8 cellular contexts compared by ENCODE assay signal in the genomic region with DNA sequence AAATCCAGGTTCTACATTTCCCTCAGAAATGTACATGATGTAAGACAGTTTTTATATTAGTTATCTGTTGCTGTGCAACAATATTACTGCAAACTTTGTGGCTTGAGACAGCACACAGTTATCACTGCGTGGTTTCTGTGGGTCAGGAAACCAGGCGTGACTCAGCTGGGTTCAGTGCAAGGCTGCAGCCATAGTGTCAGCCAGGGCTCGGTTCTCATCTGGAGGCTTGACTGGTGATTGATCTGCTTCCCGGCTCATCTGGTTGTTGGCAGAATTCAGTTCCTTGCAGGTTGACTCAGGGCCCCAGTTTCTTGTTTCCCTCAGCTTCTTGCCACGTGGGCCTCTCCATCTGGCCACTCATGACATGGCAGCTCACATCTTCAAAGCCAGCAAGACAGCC.
DNase-seq lines count a peak whose midpoint lies in the region; ATAC-seq and TF ChIP-seq lines count a peak whose summit lies in the region.
"Not testable (repeated sequence)": the region's sequence is repeated elsewhere in the genome, so short reads cannot be mapped to it uniquely, and the experiment has no call there.

No MANE protein-coding gene starts in this region.

- not testable (repeated sequence) for H3K4me1 Mint-ChIP-seq in activated CD4-positive, alpha-beta T cell treated with anti-CD3 and anti-CD28 coated beads for 36 hours; activated T-helper 1 cell treated with anti-CD3 and anti-CD28 coated beads, Interleukin-12 subunit alpha, Interleukin-12 subunit beta, Interleukin-2, Interleukin-4 antibody, amounts not matched to agents 30 ng/mL and 10 ng/mL and 1 ng/mL, durations not matched to agents 14 hours and 24 hours and 36 hours (ENCODE audit: low read depth)
- peaks cover 8 to 20% of the 10 kb centered on the region in 2 donors for H3K4me1 Mint-ChIP-seq in immature natural killer cell

- H3K4me3 Mint-ChIP-seq in activated CD4-positive, alpha-beta T cell treated with anti-CD3 and anti-CD28 coated beads for 36 hours; activated T-helper 1 cell treated with anti-CD3 and anti-CD28 coated beads, Interleukin-12 subunit alpha, Interleukin-12 subunit beta, Interleukin-2, Interleukin-4 antibody, amounts not matched to agents 30 ng/mL and 10 ng/mL and 1 ng/mL, durations not matched to agents 14 hours and 24 hours and 36 hours: not testable (repeated sequence)
- peak overlapping the region in 3 of 5 donors; percentile 33 to 64 (median 57) for H3K4me3 Mint-ChIP-seq in immature natural killer cell

- CTCF ChIA-PET in activated CD4-positive, alpha-beta T cell treated with anti-CD3 and anti-CD28 coated beads for 36 hours (lab: Charles Lee) = not testable (repeated sequence)

- not testable (repeated sequence) for TF ChIP-seq CTCF in GM12865 (IDR thresholded peaks at IDR 0.05; ENCODE audit: insufficient read depth, low read depth, low read length, missing control alignments); cardiac fibroblast (IDR thresholded peaks at IDR 0.05; ENCODE audit: low read depth, low read length)

- POLR2A ChIA-PET in activated CD4-positive, alpha-beta T cell treated with anti-CD3 and anti-CD28 coated beads for 36 hours (lab: Charles Lee) = not testable (repeated sequence)

- intact Hi-C loops in activated CD4-positive, alpha-beta T cell treated with anti-CD3 and anti-CD28 coated beads for 36 hours (cut with DNase I, micrococcal nuclease); activated T-helper 1 cell treated with anti-CD3 and anti-CD28 coated beads, Interleukin-12 subunit alpha, Interleukin-12 subunit beta, Interleukin-2, Interleukin-4 antibody, amounts not matched to agents 30 ng/mL and 10 ng/mL and 1 ng/mL, durations not matched to agents 14 hours and 24 hours and 36 hours (cut with micrococcal nuclease): not testable (repeated sequence)

- not testable (repeated sequence) for H3K36me3 Mint-ChIP-seq in activated CD4-positive, alpha-beta T cell treated with anti-CD3 and anti-CD28 coated beads for 36 hours (ENCODE audit: low read depth); activated T-helper 1 cell treated with anti-CD3 and anti-CD28 coated beads, Interleukin-12 subunit alpha, Interleukin-12 subunit beta, Interleukin-2, Interleukin-4 antibody, amounts not matched to agents 30 ng/mL and 10 ng/mL and 1 ng/mL, durations not matched to agents 14 hours and 24 hours and 36 hours (ENCODE audit: low read depth); immature natural killer cell

- ATAC-seq in activated CD4-positive, alpha-beta T cell treated with anti-CD3 and anti-CD28 coated beads for 36 hours = not testable (repeated sequence)

- DNase-seq in A172 (ENCODE audit: low spot score) (peak; percentile 53), GM12865 (ENCODE audit: low read depth) (peak; percentile 65), MV-4-11 (lab: John Stamatoyannopoulos, UW) (peak; percentile 78), cardiac fibroblast (ENCODE audit: low read depth in 2 of 2) (peak; percentile 69 to 84), immature natural killer cell (peak; percentile 33 to 68 (median 54))
- DNase-seq in activated CD4-positive, alpha-beta T cell treated with anti-CD3 and anti-CD28 coated beads for 36 hours = peak; percentile 69
- DNase-seq in activated T-helper 1 cell treated with anti-CD3 and anti-CD28 coated beads, Interleukin-12 subunit alpha, Interleukin-12 subunit beta, Interleukin-2, Interleukin-4 antibody, amounts not matched to agents 30 ng/mL and 10 ng/mL and 1 ng/mL, durations not matched to agents 14 hours and 24 hours and 36 hours (ENCODE audit: low spot score) = peak; percentile 2
- DNase-seq in stimulated activated CD4-positive, alpha-beta T cell treated with anti-CD3 and anti-CD28 coated beads, Interleukin-4, amount 100 ng/mL, for 1 hour = peak; percentile 14

- not testable (repeated sequence) for H3K27ac Mint-ChIP-seq in activated CD4-positive, alpha-beta T cell treated with anti-CD3 and anti-CD28 coated beads for 36 hours; activated T-helper 1 cell treated with anti-CD3 and anti-CD28 coated beads, Interleukin-12 subunit alpha, Interleukin-12 subunit beta, Interleukin-2, Interleukin-4 antibody, amounts not matched to agents 30 ng/mL and 10 ng/mL and 1 ng/mL, durations not matched to agents 14 hours and 24 hours and 36 hours
- H3K27ac Mint-ChIP-seq in immature natural killer cell = peak overlapping the region in 3 of 6 donors; percentile 74 to 81 (median 79)

- not testable (repeated sequence) for H3K9me3 Mint-ChIP-seq in activated CD4-positive, alpha-beta T cell treated with anti-CD3 and anti-CD28 coated beads for 36 hours (ENCODE audit: low read depth); immature natural killer cell
- H3K9me3 Mint-ChIP-seq in activated T-helper 1 cell treated with anti-CD3 and anti-CD28 coated beads, Interleukin-12 subunit alpha, Interleukin-12 subunit beta, Interleukin-2, Interleukin-4 antibody, amounts not matched to agents 30 ng/mL and 10 ng/mL and 1 ng/mL, durations not matched to agents 14 hours and 24 hours and 36 hours = peaks cover 13% of the 10 kb centered on the region

- not testable (repeated sequence) for H3K4me3 ChIP-seq in GM12865 (ENCODE audit: low read depth, low read length); cardiac fibroblast (replicated peaks in 1 of 2; ENCODE audit: low read depth in 2 of 2, low read length in 2 of 2)

- H3K27me3 Mint-ChIP-seq in activated CD4-positive, alpha-beta T cell treated with anti-CD3 and anti-CD28 coated beads for 36 hours; activated T-helper 1 cell treated with anti-CD3 and anti-CD28 coated beads, Interleukin-12 subunit alpha, Interleukin-12 subunit beta, Interleukin-2, Interleukin-4 antibody, amounts not matched to agents 30 ng/mL and 10 ng/mL and 1 ng/mL, durations not matched to agents 14 hours and 24 hours and 36 hours (ENCODE audit: insufficient read depth): not testable (repeated sequence)
- peaks cover 0 to 18% (median 2%) of the 10 kb centered on the region in 3 donors for H3K27me3 Mint-ChIP-seq in immature natural killer cell (ENCODE audit: low read depth in 3 of 3)

Comparison
In these comparisons a context has a peak if more than half of its experiments do, and no peak if none do; other contexts are left out.
1. DNase-seq: peak in every context shown above with its lines; median percentile 78 in MV-4-11; 76 in cardiac fibroblast; 69 in activated CD4-positive, alpha-beta T cell treated with anti-CD3 and anti-CD28 coated beads for 36 hours; 65 in GM12865; 54 in immature natural killer cell; 53 in A172; 14 in stimulated activated CD4-positive, alpha-beta T cell treated with anti-CD3 and anti-CD28 coated beads, Interleukin-4, amount 100 ng/mL, for 1 hour; 2 in activated T-helper 1 cell treated with anti-CD3 and anti-CD28 coated beads, Interleukin-12 subunit alpha, Interleukin-12 subunit beta, Interleukin-2, Interleukin-4 antibody, amounts not matched to agents 30 ng/mL and 10 ng/mL and 1 ng/mL, durations not matched to agents 14 hours and 24 hours and 36 hours.